In the genomic region with DNA sequence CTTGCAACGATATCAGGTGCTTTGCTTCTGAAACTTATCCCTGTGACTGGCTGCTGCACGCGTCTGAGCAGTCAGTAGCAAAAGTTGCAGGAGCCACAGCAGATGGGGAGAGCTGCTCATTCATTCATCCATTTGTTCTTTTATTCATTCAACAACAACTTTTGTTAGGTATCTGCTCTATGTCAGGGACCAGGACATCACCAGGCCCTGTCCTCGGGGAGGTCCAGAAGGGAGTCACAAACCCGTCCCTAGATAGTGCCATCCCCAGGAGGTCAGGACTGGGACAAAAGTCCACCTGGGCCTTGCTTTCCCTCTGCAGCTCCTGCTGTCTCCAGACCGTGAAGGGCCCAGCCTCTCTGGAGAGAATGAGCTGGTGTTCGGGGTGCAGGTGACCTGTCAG, we compare ENCODE assay signal across 25 cellular contexts. TPM values are rescaled to one million over a fixed set of nuclear protein-coding genes. Genes with fewer than 3 reads are reported as not detected.
DNase-seq lines count a peak whose midpoint lies in the region; ATAC-seq and TF ChIP-seq lines count a peak whose summit lies in the region.
"Had no signal": no experiment of that assay in that cellular context is flagged by ENCODE, and none has a peak within 500 bp of the region (broad histone marks: within the 10 kb centered on the region; RNA-seq: fewer than 3 reads in every experiment).

No MANE protein-coding gene starts in this region.

- no peaks in the 10 kb centered on the region for H3K9me3 ChIP-seq in T-helper 17 cell (ENCODE audit: control insufficient read depth, low read length, poor library complexity, severe bottlenecking)
- no peaks in the 10 kb centered on the region for H3K9me3 ChIP-seq in mammary epithelial cell (replicated peaks; ENCODE audit: insufficient read depth, low read length)
- H3K9me3 ChIP-seq: esophagus squamous epithelium, left lung, prostate gland, tibial nerve had no signal

- TF ChIP-seq CTCF in natural killer cell (IDR thresholded peaks at IDR 0.05) = no peak
- no peak for TF ChIP-seq CTCF in type B pancreatic cell (conservative IDR thresholded peaks at IDR 0.05)
- no peak for TF ChIP-seq CTCF in mammary epithelial cell (conservative IDR thresholded peaks at IDR 0.05 in 1 of 2, IDR thresholded peaks at IDR 0.05 in 1 of 2; ENCODE audit: extremely low read depth in 1 of 2, insufficient read depth in 1 of 2, low read depth in 1 of 2, low read length in 2 of 2)

- no peaks in the 10 kb centered on the region for H3K27me3 Mint-ChIP-seq in natural killer cell (ENCODE audit: low read depth in 2 of 2)
- H3K27me3 Mint-ChIP-seq in natural killer cell treated with Interleukin-12 subunit alpha and Interleukin-12 subunit beta and Interleukin-15 and Interleukin-18, amount 100 ng/mL, for 72 hours = no peaks in the 10 kb centered on the region
- no peaks in the 10 kb centered on the region for H3K27me3 Mint-ChIP-seq in T-helper 17 cell
- peaks cover 0 to 4% (median 4%) of the 10 kb centered on the region in 3 donors for H3K27me3 Mint-ChIP-seq in immature natural killer cell (ENCODE audit: low read depth in 3 of 3)
- no peaks in the 10 kb centered on the region for H3K27me3 Mint-ChIP-seq in type B pancreatic cell
- H3K27me3 Mint-ChIP-seq: activated B cell treated with CpG ODN at 0.5 μM for 24 hours; stimulated activated naive CD8-positive, alpha-beta T cell treated with anti-CD3 and anti-CD28 coated beads, Interleukin-15, amount 100 ng/mL, for 72 hours had no signal

- ATAC-seq in natural killer cell (no peak), T-helper 17 cell (no peak), GM19023 (IDR thresholded peaks at IDR 0.05; ENCODE audit: unreplicated experiment) (no peak)
- ATAC-seq in natural killer cell treated with Interleukin-12 subunit alpha and Interleukin-12 subunit beta and Interleukin-15 and Interleukin-18, amount 100 ng/mL, for 72 hours = no peak
- ATAC-seq: left lung; stimulated activated naive CD8-positive, alpha-beta T cell treated with anti-CD3 and anti-CD28 coated beads, Interleukin-15, amount 100 ng/mL, for 72 hours had no signal

- no peak for DNase-seq in natural killer cell
- no peak for DNase-seq in natural killer cell treated with Interleukin-12 subunit alpha and Interleukin-12 subunit beta and Interleukin-15 and Interleukin-18, amount 100 ng/mL, for 72 hours (ENCODE audit: low spot score)
- DNase-seq in T-helper 17 cell = no peak
- no peak for DNase-seq in immature natural killer cell
- no peak for DNase-seq in type B pancreatic cell (ENCODE audit: extremely low spot score, unreplicated experiment)
- no peak for DNase-seq in mammary epithelial cell
- no peak for DNase-seq in NCI-H2171 treated with DMSO at 0.1 percent for 48 hours (lab: John Stamatoyannopoulos, UW)
- DNase-seq: activated B cell treated with CpG ODN at 0.5 μM for 24 hours; activated effector memory CD4-positive, alpha-beta T cell treated with anti-CD3 and anti-CD28 coated beads, Interleukin-2, amount 50 U/mL, for 16 hours; activated T-cell treated with anti-CD3 and anti-CD28 coated beads for 4 hours; esophagus squamous epithelium; GM23248; left lung; NCI-H1048; NCI-H187; NCI-H69; stimulated activated naive CD8-positive, alpha-beta T cell treated with anti-CD3 and anti-CD28 coated beads, Interleukin-15, amount 100 ng/mL, for 72 hours had no signal

- no peaks in the 10 kb centered on the region for H3K36me3 ChIP-seq in mammary epithelial cell (ENCODE audit: insufficient read depth, low read length)
- H3K36me3 ChIP-seq: prostate gland had no signal

- H3K27ac ChIP-seq in mammary epithelial cell (ENCODE audit: insufficient read depth, low read depth, low read length) = no peak overlapping the region
- H3K27ac ChIP-seq: coronary artery, esophagus squamous epithelium, GM23248, HL-60, left lung, prostate gland had no signal

- H3K36me3 Mint-ChIP-seq in natural killer cell = no peaks in the 10 kb centered on the region
- no peaks in the 10 kb centered on the region for H3K36me3 Mint-ChIP-seq in natural killer cell treated with Interleukin-12 subunit alpha and Interleukin-12 subunit beta and Interleukin-15 and Interleukin-18, amount 100 ng/mL, for 72 hours
- peaks cover 3% of the 10 kb centered on the region for H3K36me3 Mint-ChIP-seq in T-helper 17 cell (ENCODE audit: low read depth)
- H3K36me3 Mint-ChIP-seq in immature natural killer cell = peaks cover 0 to 9% (median 6%) of the 10 kb centered on the region in 3 donors
- H3K36me3 Mint-ChIP-seq in type B pancreatic cell = peaks cover 2% of the 10 kb centered on the region

- H3K79me2 ChIP-seq in mammary epithelial cell (ENCODE audit: insufficient read depth, low read length) = no peaks in the 10 kb centered on the region

- no peak overlapping the region for H2AFZ ChIP-seq in mammary epithelial cell (ENCODE audit: low read depth, low read length)
- H2AFZ ChIP-seq: GM23248 had no signal

- H3K4me1 ChIP-seq in mammary epithelial cell (ENCODE audit: insufficient read depth, low read length) = no peaks in the 10 kb centered on the region
- H3K4me1 ChIP-seq: prostate gland had no signal

- WGBS in mammary epithelial cell (ENCODE audit: low coverage, missing lambda C conversion rate) = 93% methylated on average over 4 of the region's 7 CpGs

- dilution Hi-C loops in mammary epithelial cell (cut with HindIII; ENCODE audit: low sequenced_read_pairs) = no loop called here

- H3K9ac ChIP-seq in mammary epithelial cell (ENCODE audit: insufficient read depth, low read length) = no peak overlapping the region
- H3K9ac ChIP-seq: GM23248 had no signal

- H3K27ac Mint-ChIP-seq in natural killer cell = no peak overlapping the region
- no peak overlapping the region for H3K27ac Mint-ChIP-seq in natural killer cell treated with Interleukin-12 subunit alpha and Interleukin-12 subunit beta and Interleukin-15 and Interleukin-18, amount 100 ng/mL, for 72 hours
- H3K27ac Mint-ChIP-seq in T-helper 17 cell = peak overlapping the region; percentile 16
- no peak overlapping the region for H3K27ac Mint-ChIP-seq in immature natural killer cell
- no peak overlapping the region for H3K27ac Mint-ChIP-seq in type B pancreatic cell
- H3K27ac Mint-ChIP-seq: activated B cell treated with CpG ODN at 0.5 μM for 24 hours; CD14-positive monocyte; endodermal cell; stimulated activated naive CD8-positive, alpha-beta T cell treated with anti-CD3 and anti-CD28 coated beads, Interleukin-15, amount 100 ng/mL, for 72 hours had no signal

- no peaks in the 10 kb centered on the region for H3K9me3 Mint-ChIP-seq in natural killer cell
- no peaks in the 10 kb centered on the region for H3K9me3 Mint-ChIP-seq in natural killer cell treated with Interleukin-12 subunit alpha and Interleukin-12 subunit beta and Interleukin-15 and Interleukin-18, amount 100 ng/mL, for 72 hours
- H3K9me3 Mint-ChIP-seq in immature natural killer cell = no peaks in the 10 kb centered on the region
- no peaks in the 10 kb centered on the region for H3K9me3 Mint-ChIP-seq in type B pancreatic cell
- H3K9me3 Mint-ChIP-seq: activated B cell treated with CpG ODN at 0.5 μM for 24 hours; CD14-positive monocyte; endodermal cell; stimulated activated naive CD8-positive, alpha-beta T cell treated with anti-CD3 and anti-CD28 coated beads, Interleukin-15, amount 100 ng/mL, for 72 hours had no signal

- BruUV-seq in mammary epithelial cell (replicated peaks; lab: Mats Ljungman, UMichigan) = no TSS peak

- H3K4me3 Mint-ChIP-seq in natural killer cell = peak overlapping the region; percentile 31
- H3K4me3 Mint-ChIP-seq in natural killer cell treated with Interleukin-12 subunit alpha and Interleukin-12 subunit beta and Interleukin-15 and Interleukin-18, amount 100 ng/mL, for 72 hours = no peak overlapping the region
- H3K4me3 Mint-ChIP-seq in T-helper 17 cell = no peak overlapping the region
- peak overlapping the region in 4 of 5 donors; percentile 13 to 61 (median 27) for H3K4me3 Mint-ChIP-seq in immature natural killer cell
- peak overlapping the region; percentile 84 for H3K4me3 Mint-ChIP-seq in type B pancreatic cell
- H3K4me3 Mint-ChIP-seq: activated B cell treated with CpG ODN at 0.5 μM for 24 hours; CD14-positive monocyte; stimulated activated naive CD8-positive, alpha-beta T cell treated with anti-CD3 and anti-CD28 coated beads, Interleukin-15, amount 100 ng/mL, for 72 hours had no signal

- H3K4me2 ChIP-seq in mammary epithelial cell (ENCODE audit: insufficient read depth, low read depth, low read length) = no peak overlapping the region

- in situ Hi-C loops in mammary epithelial cell (cut with MboI; ENCODE audit: low sequenced_read_pairs in 2 of 2) = no loop called here

- intact Hi-C loops in natural killer cell (cut with micrococcal nuclease) = no loop called here
- intact Hi-C loops in mammary epithelial cell (cut with micrococcal nuclease) = no loop called here

- no peaks in the 10 kb centered on the region for H3K27me3 ChIP-seq in mammary epithelial cell (ENCODE audit: insufficient read depth, low read length)
- H3K27me3 ChIP-seq: esophagus squamous epithelium, left lung, tibial nerve had no signal

- CTCF ChIA-PET in mammary epithelial cell (lab: Charles Lee; ENCODE audit: low non-redundant PET) = no interaction called here

- H4K20me1 ChIP-seq in mammary epithelial cell (ENCODE audit: insufficient read depth, low read length) = no peaks in the 10 kb centered on the region

- H3K4me3 ChIP-seq in mammary epithelial cell (replicated peaks in 1 of 3; ENCODE audit: insufficient read depth in 1 of 3, low read depth in 2 of 3, low read length in 3 of 3) = no peak overlapping the region
- H3K4me3 ChIP-seq: coronary artery, esophagus squamous epithelium, GM23248, left lung, prostate gland, tibial nerve had no signal

- H3K4me1 Mint-ChIP-seq in natural killer cell (peaks cover 20 to 28% of the 10 kb centered on the region in 2 donors), T-helper 17 cell (peaks cover 26% of the 10 kb centered on the region), immature natural killer cell (peaks cover 16 to 25% of the 10 kb centered on the region in 2 donors), type B pancreatic cell (ENCODE audit: unreplicated experiment) (peaks cover 31% of the 10 kb centered on the region)
- H3K4me1 Mint-ChIP-seq in natural killer cell treated with Interleukin-12 subunit alpha and Interleukin-12 subunit beta and Interleukin-15 and Interleukin-18, amount 100 ng/mL, for 72 hours (ENCODE audit: low read depth in 2 of 2) = peaks cover 25 to 26% of the 10 kb centered on the region in 2 donors

RNA-seq across cellular contexts. Expression of a gene that starts 2.6 kb away (rescaled TPM):
- 10 to 100 TPM; 34.4 to 39.3 (median 37.5) TPM for total RNA-seq in natural killer cell
- 10 to 100 TPM; 31.5 to 45.0 TPM for total RNA-seq in natural killer cell treated with Interleukin-12 subunit alpha and Interleukin-12 subunit beta and Interleukin-15 and Interleukin-18, amount 100 ng/mL, for 72 hours
- total RNA-seq in T-helper 17 cell = 10 to 100 TPM; 16.4 to 20.5 TPM
- polyA plus RNA-seq in immature natural killer cell = under 1 TPM in 1 of 3 donors, not detected in 2; 0.37 TPM
- total RNA-seq in type B pancreatic cell (ENCODE audit: low replicate concordance) = 16.3 and 71.8 TPM in 2 replicates
- 10 to 100 TPM in 1 of 2 donors, under 1 TPM in 1; 0.33 to 11.6 TPM for total RNA-seq in mammary epithelial cell
- polyA plus RNA-seq in mammary epithelial cell = 8.3 TPM
- not detected for polyA minus RNA-seq in mammary epithelial cell
- polyA plus RNA-seq: CD14-positive monocyte had no signal

RNA-seq across cellular contexts. Expression of a gene that starts 20.0 kb away (rescaled TPM):
- 10 to 100 TPM; 33.1 to 40.2 (median 35.9) TPM for total RNA-seq in natural killer cell
- total RNA-seq in natural killer cell treated with Interleukin-12 subunit alpha and Interleukin-12 subunit beta and Interleukin-15 and Interleukin-18, amount 100 ng/mL, for 72 hours = 10 to 100 TPM; 36.2 to 53.8 TPM
- 10 to 100 TPM; 36.2 to 36.6 TPM for total RNA-seq in T-helper 17 cell
- polyA plus RNA-seq in immature natural killer cell = 1 to 10 TPM; 1.2 to 7.8 (median 2.2) TPM
- total RNA-seq in type B pancreatic cell (ENCODE audit: low replicate concordance) = 34.6 and 48.0 TPM in 2 replicates
- total RNA-seq in mammary epithelial cell = 10 to 100 TPM in 1 of 2 donors, 1 to 10 TPM in 1; 9.7 to 48.3 TPM
- 21.2 TPM for polyA plus RNA-seq in mammary epithelial cell
- 74.3 TPM for polyA minus RNA-seq in mammary epithelial cell

RNA-seq across cellular contexts. Expression of a gene that starts 21.1 kb away (rescaled TPM):
- total RNA-seq in natural killer cell (not detected), T-helper 17 cell (not detected), type B pancreatic cell (ENCODE audit: low replicate concordance) (0.43 and 0.60 TPM in 2 replicates), mammary epithelial cell (not detected)
- not detected for total RNA-seq in natural killer cell treated with Interleukin-12 subunit alpha and Interleukin-12 subunit beta and Interleukin-15 and Interleukin-18, amount 100 ng/mL, for 72 hours
- polyA plus RNA-seq in immature natural killer cell (not detected), mammary epithelial cell (not detected)
- not detected for polyA minus RNA-seq in mammary epithelial cell
- total RNA-seq: activated B cell treated with CpG ODN at 0.5 μM for 24 hours, G401 had no signal
- polyA plus RNA-seq: CD14-positive monocyte had no signal

RNA-seq across cellular contexts. Expression of a gene that starts 29.6 kb away (rescaled TPM):
- total RNA-seq in natural killer cell = 10 to 100 TPM; 16.7 to 22.1 (median 18.2) TPM
- total RNA-seq in natural killer cell treated with Interleukin-12 subunit alpha and Interleukin-12 subunit beta and Interleukin-15 and Interleukin-18, amount 100 ng/mL, for 72 hours = 10 to 100 TPM in 1 of 2 donors, 1 to 10 TPM in 1; 9.6 to 24.7 TPM
- 10 to 100 TPM; 12.6 to 13.6 TPM for total RNA-seq in T-helper 17 cell
- 10 to 100 TPM in 2 of 3 donors, 1 to 10 TPM in 1; 9.7 to 15.2 (median 12.6) TPM for polyA plus RNA-seq in immature natural killer cell
- 15.5 and 17.9 TPM in 2 replicates for total RNA-seq in type B pancreatic cell (ENCODE audit: low replicate concordance)
- total RNA-seq in mammary epithelial cell = 10 to 100 TPM; 13.6 to 14.5 TPM
- 12.9 TPM for polyA plus RNA-seq in mammary epithelial cell
- 89.1 TPM for polyA minus RNA-seq in mammary epithelial cell

RNA-seq across cellular contexts. Expression of a gene that starts 32.5 kb away (rescaled TPM):
- total RNA-seq in natural killer cell (10 to 100 TPM; 38.5 to 45.0 (median 41.0) TPM), T-helper 17 cell (10 to 100 TPM; 21.2 to 24.9 TPM), type B pancreatic cell (ENCODE audit: low replicate concordance) (74.2 and 85.4 TPM in 2 replicates), mammary epithelial cell (10 to 100 TPM in 1 of 2 donors, 1 to 10 TPM in 1; 8.7 to 55.4 TPM)
- total RNA-seq in natural killer cell treated with Interleukin-12 subunit alpha and Interleukin-12 subunit beta and Interleukin-15 and Interleukin-18, amount 100 ng/mL, for 72 hours = 10 to 100 TPM; 66.4 to 84.2 TPM
- polyA plus RNA-seq in immature natural killer cell (100 to 1,000 TPM; 127 to 149 (median 129) TPM), mammary epithelial cell (33.7 TPM)
- 40.9 TPM for polyA minus RNA-seq in mammary epithelial cell

Comparison
In these comparisons a context has a peak if more than half of its experiments do, and no peak if none do; other contexts are left out.
1. H3K4me3 Mint-ChIP-seq: peak in natural killer cell (single experiment), immature natural killer cell (4 of 5) and type B pancreatic cell (single experiment); none in natural killer cell treated with Interleukin-12 subunit alpha and Interleukin-12 subunit beta and Interleukin-15 and Interleukin-18, amount 100 ng/mL, for 72 hours (single experiment) and T-helper 17 cell (single experiment).